In the genomic region with DNA sequence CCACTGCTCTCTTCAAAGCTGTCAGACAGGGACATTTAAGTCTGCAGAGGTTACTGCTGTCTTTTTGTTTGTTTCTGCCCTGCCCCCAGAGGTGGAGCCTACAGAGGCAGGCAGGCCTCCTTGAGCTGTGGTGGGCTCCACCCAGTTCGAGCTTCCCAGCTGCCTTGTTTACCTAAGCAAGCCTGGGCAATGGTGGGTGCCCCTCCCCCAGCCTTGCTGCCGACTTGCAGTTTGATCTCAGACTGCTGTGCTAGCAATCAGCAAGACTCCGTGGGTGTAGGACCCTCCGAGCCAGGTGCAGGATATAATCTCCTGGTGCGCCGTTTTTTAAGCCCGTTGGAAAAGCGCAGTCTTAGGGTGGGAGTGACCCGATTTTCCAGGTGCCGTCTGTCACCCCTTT, we compare ENCODE assay signal across 1 cellular context. TPM values are rescaled to one million over a fixed set of nuclear protein-coding genes. Genes with fewer than 3 reads are reported as not detected.
"Had no signal": no experiment of that assay in that cellular context is flagged by ENCODE, and none has a peak within 500 bp of the region (broad histone marks: within the 10 kb centered on the region; RNA-seq: fewer than 3 reads in every experiment).

No MANE protein-coding gene starts in this region.

RNA-seq across cellular contexts. Expression of a gene that starts 35.9 kb away (rescaled TPM):
- total RNA-seq: activated CD8-positive, alpha-beta T cell treated with anti-CD3 and anti-CD28 coated beads, Interleukin-2, amount 10 ng/mL, durations not matched to agents 7 days and 5 days had no signal
